In the genomic region with DNA sequence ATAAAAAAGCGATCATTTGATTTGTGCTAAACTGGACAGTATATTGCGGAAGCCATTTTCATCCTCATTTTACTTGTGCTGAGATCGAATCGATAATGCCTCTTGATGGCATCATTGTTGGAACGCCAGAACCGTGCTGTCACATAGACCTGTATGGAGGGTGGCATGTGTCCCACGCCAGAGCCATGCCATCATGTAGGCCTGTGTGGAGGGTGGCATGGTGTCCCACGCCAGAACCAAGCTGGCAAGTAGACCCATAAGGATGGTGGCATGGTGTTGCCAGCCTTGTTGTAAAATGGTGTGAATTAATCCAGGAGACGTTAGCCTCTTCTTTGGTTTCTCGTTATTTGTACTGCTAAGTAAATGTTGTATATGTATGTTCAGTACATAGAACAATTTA, we compare ENCODE assay signal across 23 cellular contexts.
DNase-seq lines count a peak whose midpoint lies in the region; FAIRE-seq lines count a peak whose summit lies in the region.
"Had no signal": no experiment of that assay in that cellular context is flagged by ENCODE, and none has a peak within 500 bp of the region (broad histone marks: within the 10 kb centered on the region; RNA-seq: fewer than 3 reads in every experiment).

No MANE protein-coding gene starts in this region.

- FAIRE-seq in urothelium cell line (lab: Jason Lieb, UNC): peak; percentile 73
- FAIRE-seq: GM12878 had no signal

- no peak overlapping the region for H3K4me3 ChIP-seq in neuronal stem cell (ENCODE audit: low read length in 2 of 2)
- H3K4me3 ChIP-seq: BLaER1, GM12878, SJSA1 had no signal

- no peak overlapping the region for H3K4ac ChIP-seq in neuronal stem cell (ENCODE audit: low read length)

- H3K18ac ChIP-seq in neuronal stem cell (ENCODE audit: low read length): no peak overlapping the region

- no peak overlapping the region for H2AFZ ChIP-seq in neuronal stem cell (ENCODE audit: low read length)

- no peak overlapping the region for H2BK15ac ChIP-seq in neuronal stem cell (ENCODE audit: low read length)

- H3K9ac ChIP-seq in neuronal stem cell (ENCODE audit: low read depth, low read length, poor library complexity): peak overlapping the region; percentile 45
- H3K9ac ChIP-seq: BLaER1 had no signal

- H4K91ac ChIP-seq in neuronal stem cell (ENCODE audit: low read depth, low read length, poor library complexity): no peak overlapping the region

- H2AK5ac ChIP-seq in neuronal stem cell (ENCODE audit: low read depth, low read length): no peak overlapping the region

- H3K9me3 ChIP-seq in KOPT-K1 (ENCODE audit: insufficient read depth, low read length, poor library complexity, severe bottlenecking): no peaks in the 10 kb centered on the region
- H3K9me3 ChIP-seq in neuronal stem cell (replicated peaks in 1 of 2; ENCODE audit: control insufficient read depth in 2 of 2, insufficient read depth in 1 of 2, low read depth in 1 of 2, low read length in 2 of 2): no peaks in the 10 kb centered on the region
- H3K9me3 ChIP-seq: BLaER1, Caco-2, SJSA1 had no signal

- no peak overlapping the region for H2BK5ac ChIP-seq in neuronal stem cell (ENCODE audit: low read length)

- H3K23ac ChIP-seq in neuronal stem cell (ENCODE audit: low read depth, low read length, poor library complexity): no peak overlapping the region

- H3K14ac ChIP-seq in neuronal stem cell (ENCODE audit: low read length): no peak overlapping the region

- no CpG with 5 or more reads among the region's 10 CpGs for WGBS in neuronal stem cell (ENCODE audit: extremely low coverage in 2 of 2, insufficient read length in 2 of 2, insufficient replicate concordance in 1 of 2), 2 donors

- no peak overlapping the region for H4K8ac ChIP-seq in neuronal stem cell (ENCODE audit: low read depth, low read length)

- H3K36me3 ChIP-seq in KOPT-K1 (ENCODE audit: insufficient read depth, low read length): peaks cover 25% of the 10 kb centered on the region
- H3K36me3 ChIP-seq in neuronal stem cell (replicated peaks in 1 of 2; ENCODE audit: control insufficient read depth in 2 of 2, insufficient read depth in 2 of 2, low read length in 2 of 2): no peaks in the 10 kb centered on the region

- H3K27ac ChIP-seq in KOPT-K1 (ENCODE audit: low read depth, low read length, poor library complexity, severe bottlenecking) (peak overlapping the region; percentile 99), neuronal stem cell (replicated peaks; ENCODE audit: low read length) (no peak overlapping the region)
- H3K27ac ChIP-seq: BLaER1, HL-60, SJSA1 had no signal

- peaks cover 0 to 2% of the 10 kb centered on the region in 2 donors for H3K4me1 ChIP-seq in neuronal stem cell (ENCODE audit: control insufficient read depth in 2 of 2, insufficient read depth in 1 of 2, low read depth in 1 of 2, low read length in 2 of 2)
- H3K4me1 ChIP-seq: Caco-2 had no signal

- H2BK120ac ChIP-seq in neuronal stem cell (ENCODE audit: low read depth, low read length): no peak overlapping the region

- no peak overlapping the region for H3K4me2 ChIP-seq in neuronal stem cell (ENCODE audit: insufficient read depth, low read length, poor library complexity, severe bottlenecking)
- H3K4me2 ChIP-seq: BLaER1 had no signal

- no peaks in the 10 kb centered on the region for H3K27me3 ChIP-seq in neuronal stem cell (ENCODE audit: control insufficient read depth in 3 of 3, insufficient read depth in 3 of 3, low read depth in 1 of 3, low read length in 3 of 3)
- H3K27me3 ChIP-seq: BLaER1, SJSA1 had no signal

- peak; percentile 41 for DNase-seq in activated effector memory CD4-positive, alpha-beta T cell treated with anti-CD3 and anti-CD28 coated beads, Interleukin-2, amount 50 U/mL, for 16 hours
- no peak for DNase-seq in activated effector memory CD4-positive, alpha-beta T cell treated with Interleukin-2 at 50 U/mL for 16 hours
- no peak for DNase-seq in neuronal stem cell (ENCODE audit: low spot score)
- DNase-seq in urothelium cell line (ENCODE audit: low spot score): no peak
- no peak for DNase-seq in NCI-H146 (lab: John Stamatoyannopoulos, UW)
- no peak for DNase-seq in NAMALWA (ENCODE audit: low spot score)
- DNase-seq: Caco-2; CD4-positive, CD25-positive, alpha-beta regulatory T cell; EL; GDM1; Karpas-422; NCI-H1105; NCI-H1436 treated with DMSO at 0.1 percent for 48 hours; NCI-H1930; NCI-H2107; NCI-H524; NCI-H774; PC-3 had no signal

- H3K79me1 ChIP-seq in neuronal stem cell (ENCODE audit: low read depth, low read length): no peaks in the 10 kb centered on the region

- H2BK12ac ChIP-seq in neuronal stem cell (ENCODE audit: low read length): no peak overlapping the region
